Comparison of ENCODE assay signal across 23 cellular contexts in genomic region chr12:50609292-50609874, GRCh38.
DNase-seq lines count a peak whose midpoint lies in the region; ATAC-seq, FAIRE-seq and TF ChIP-seq lines count a peak whose summit lies in the region.
"Had no signal": no experiment of that assay in that cellular context is flagged by ENCODE, and none has a peak within 500 bp of the region (broad histone marks: within the 10 kb centered on the region; RNA-seq: fewer than 3 reads in every experiment).

No MANE protein-coding gene starts in this region.

- no peak overlapping the region; the same call in 2 of the 3 replicates for H2BK15ac ChIP-seq in IMR-90 (ENCODE audit: low read depth, low read length)

- H3K9me3 ChIP-seq in IMR-90 (ENCODE audit: control insufficient read depth, insufficient read depth, low read length) (no peaks in the 10 kb centered on the region), PC-9 (ENCODE audit: insufficient read depth, low read depth) (no peaks in the 10 kb centered on the region), parathyroid adenoma (ENCODE audit: control insufficient read depth, low read length) (no peaks in the 10 kb centered on the region), stomach (no peaks in the 10 kb centered on the region)
- H3K9me3 ChIP-seq: Caco-2 had no signal

- no peak overlapping the region for H2BK120ac ChIP-seq in IMR-90 (ENCODE audit: low read depth, low read length)

- H2AFZ ChIP-seq in IMR-90 (replicated peaks; ENCODE audit: low read length, poor library complexity) (no peak overlapping the region), PC-9 (no peak overlapping the region), parathyroid adenoma (no peak overlapping the region)

- dilution Hi-C loops in IMR-90 (cut with HindIII; ENCODE audit: low sequenced_read_pairs, unreplicated experiment): no loop called here

- no peaks in the 10 kb centered on the region; the same call in 1 of the 2 replicates for H3K9me2 ChIP-seq in PC-9 (ENCODE audit: insufficient read depth)

- H3K36me3 ChIP-seq in IMR-90 (ENCODE audit: control insufficient read depth, insufficient read depth, low read length) (no peaks in the 10 kb centered on the region), PC-9 (ENCODE audit: low read depth) (peaks cover 4% of the 10 kb centered on the region; the same call in 1 of the 2 replicates), parathyroid adenoma (ENCODE audit: control insufficient read depth, insufficient read depth, low read length) (no peaks in the 10 kb centered on the region), stomach (no peaks in the 10 kb centered on the region)

- CTCF ChIA-PET in IMR-90 (lab: Yijun Ruan, JAX): interaction anchor here (0.6 kb wide), 3 partner anchors 61 to 622 kb away, joined by 3 read pairs; no protein-coding TSS in a partner anchor
- CTCF ChIA-PET in PC-9 (lab: Charles Lee): no interaction called here

- FAIRE-seq in H54 (lab: Jason Lieb, UNC): no peak
- FAIRE-seq: G401.6, H1 had no signal

- H4K8ac ChIP-seq in IMR-90 (ENCODE audit: low read depth in 2 of 2, low read length in 2 of 2): no peak overlapping the region

- TF ChIP-seq POLR2A in IMR-90 (IDR thresholded peaks at IDR 0.05; ENCODE audit: low read depth, low read length) (no peak), stomach (IDR thresholded peaks at IDR 0.05) (no peak), H54 (IDR thresholded peaks at IDR 0.05; ENCODE audit: low read depth, low read length) (no peak)

- H3K79me1 ChIP-seq in IMR-90 (ENCODE audit: low read depth in 1 of 2, low read length in 2 of 2): peaks cover 19 to 38% of the 10 kb centered on the region in 2 experiments

- no peak overlapping the region for H3K18ac ChIP-seq in IMR-90 (ENCODE audit: low read depth, low read length)

- no peak overlapping the region for H3K4ac ChIP-seq in IMR-90 (ENCODE audit: low read depth, low read length)

- 0 out of 2 replicates have a peak overlapping the region, but pooled peaks have one; percentile 62 for H3K14ac ChIP-seq in IMR-90 (replicated peaks; ENCODE audit: low read depth, low read length)

- H4K5ac ChIP-seq in IMR-90 (ENCODE audit: low read depth, low read length): no peak overlapping the region

- POLR2A ChIA-PET in IMR-90 (lab: Charles Lee; ENCODE audit: unreplicated experiment) (no interaction called here), PC-9 (lab: Charles Lee; ENCODE audit: unreplicated experiment) (no interaction called here)

- H4K20me1 ChIP-seq in IMR-90 (ENCODE audit: insufficient read depth, low read length) (no peaks in the 10 kb centered on the region), PC-9 (ENCODE audit: insufficient read depth) (no peaks in the 10 kb centered on the region)

- no peak overlapping the region for H2BK20ac ChIP-seq in IMR-90 (ENCODE audit: low read depth, low read length)

- H3K4me3 ChIP-seq in IMR-90 (ENCODE audit: insufficient read depth, low read depth, low read length) (no peak overlapping the region), PC-9 (no peak overlapping the region), parathyroid adenoma (ENCODE audit: low read depth, low read length) (no peak overlapping the region), stomach (no peak overlapping the region)

- BruUV-seq in IMR-90 (replicated peaks; lab: Mats Ljungman, UMichigan) (no TSS peak), PC-9 (replicated peaks; lab: Mats Ljungman, UMichigan) (no TSS peak)

- ATAC-seq in IMR-90 (ENCODE audit: low read depth) (no peak), left lobe of liver (peak; percentile 54), HG03442 (IDR thresholded peaks at IDR 0.05; ENCODE audit: unreplicated experiment) (no peak)
- ATAC-seq: CD8-positive, alpha-beta T cell; HCT116 had no signal

- no peak for DNase-seq in IMR-90
- DNase-seq in PC-9: no peak
- DNase-seq in left lobe of liver (ENCODE audit: low spot score): no peak
- no peak for DNase-seq in stomach
- DNase-seq in H54 (ENCODE audit: insufficient read length, low spot score): no peak
- DNase-seq: Caco-2; CD8-positive, alpha-beta T cell; KBM-7; NCI-H1048; NCI-H1417; NCI-H1694; NCI-H2081; NCI-H2227 treated with DMSO at 0.1 percent for 48 hours; NCI-H526 treated with DMSO at 0.1 percent for 48 hours; RPMI8226; SHP77; SW 1271 had no signal

- H3K9ac ChIP-seq in IMR-90 (ENCODE audit: low read depth, low read length) (no peak overlapping the region), parathyroid adenoma (no peak overlapping the region)

- intact Hi-C loops in IMR-90 (cut with micrococcal nuclease) (no loop called here), PC-9 (cut with micrococcal nuclease; ENCODE audit: unreplicated experiment) (no loop called here), stomach (cut with DNase I; ENCODE audit: low total_unique reads) (no loop called here)

- in situ Hi-C loops in IMR-90 (cut with MboI; ENCODE audit: low sequenced_read_pairs): no loop called here

- H3K23ac ChIP-seq in IMR-90 (ENCODE audit: low read depth, low read length): no peak overlapping the region

- no peak overlapping the region for H3K4me2 ChIP-seq in IMR-90 (ENCODE audit: low read depth, low read length)
- H3K4me2 ChIP-seq in PC-9: no peak overlapping the region
- peak overlapping the region; percentile 45 for H3K4me2 ChIP-seq in parathyroid adenoma (ENCODE audit: low read length)

- TF ChIP-seq RAD21 in IMR-90 (IDR thresholded peaks at IDR 0.05; ENCODE audit: low read length): no peak

- peaks cover 20% of the 10 kb centered on the region for H3K79me2 ChIP-seq in PC-9 (ENCODE audit: low read depth)
- H3K79me2 ChIP-seq in parathyroid adenoma: peaks cover 31% of the 10 kb centered on the region

- H3K56ac ChIP-seq in IMR-90 (ENCODE audit: extremely low read depth, insufficient read depth, low read length): no peak overlapping the region

- peaks cover 11% of the 10 kb centered on the region for H3K9me1 ChIP-seq in IMR-90 (ENCODE audit: insufficient read depth, low read length)

- H3K4me1 ChIP-seq in IMR-90 (ENCODE audit: control insufficient read depth, insufficient read depth, low read length) (peaks cover 2% of the 10 kb centered on the region; the same call in 1 of the 2 replicates), PC-9 (replicated peaks; ENCODE audit: insufficient read depth) (peaks cover 19% of the 10 kb centered on the region), parathyroid adenoma (peaks cover 10% of the 10 kb centered on the region), stomach (peaks cover 0 to 26% (median 16%) of the 10 kb centered on the region in 4 donors)

- no peak overlapping the region for H2AK9ac ChIP-seq in IMR-90 (replicated peaks; ENCODE audit: low read depth, low read length, poor library complexity)

- no peak overlapping the region for H2BK5ac ChIP-seq in IMR-90 (ENCODE audit: low read depth, low read length, poor library complexity, severe bottlenecking)

- H3K27ac ChIP-seq in IMR-90 (ENCODE audit: insufficient read depth, low read length) (no peak overlapping the region), PC-9 (0 out of 2 replicates have a peak overlapping the region, but pooled peaks have one; percentile 6), parathyroid adenoma (no peak overlapping the region), stomach (no peak overlapping the region)
- H3K27ac ChIP-seq: C4-2B had no signal

- H3K27me3 ChIP-seq in IMR-90 (ENCODE audit: control insufficient read depth, insufficient read depth, low read length) (no peaks in the 10 kb centered on the region), PC-9 (ENCODE audit: insufficient read depth, low read depth) (no peaks in the 10 kb centered on the region), parathyroid adenoma (ENCODE audit: control insufficient read depth, insufficient read depth, low read length) (no peaks in the 10 kb centered on the region), stomach (no peaks in the 10 kb centered on the region)

- no CpG with 5 or more reads among the region's 3 CpGs for WGBS in IMR-90 (ENCODE audit: extremely low coverage in 2 of 2, insufficient read length in 1 of 2), 2 experiments
- WGBS in stomach, 5 donors: 86 to 94% (median 89%) methylated on average over 3 of the region's 3 CpGs

- H3F3A ChIP-seq in PC-9 (ENCODE audit: insufficient read depth, low read depth): peaks cover 19% of the 10 kb centered on the region; the same call in 1 of the 2 replicates

- H2AK5ac ChIP-seq in IMR-90 (ENCODE audit: low read depth, low read length): no peak overlapping the region

- no peak for TF ChIP-seq CTCF in IMR-90 (conservative IDR thresholded peaks at IDR 0.05; ENCODE audit: low read depth, low read length)
- no peak for TF ChIP-seq CTCF in PC-9 (conservative IDR thresholded peaks at IDR 0.05)
- no peak for TF ChIP-seq CTCF in parathyroid adenoma (IDR thresholded peaks at IDR 0.05)
- no peak for TF ChIP-seq CTCF in stomach (IDR thresholded peaks at IDR 0.05)

- H4K91ac ChIP-seq in IMR-90 (ENCODE audit: insufficient read depth, low read depth, low read length): no peak overlapping the region

- TF ChIP-seq EP300 in stomach (IDR thresholded peaks at IDR 0.05): no peak

TF ChIP-seq in IMR-90, 13 proteins besides CTCF, POLR2A, EP300 and RAD21:
- TF ChIP-seq FOS (IDR thresholded peaks at IDR 0.05; ENCODE audit: low read depth, low read length): no peak
- TF ChIP-seq RCOR1 (IDR thresholded peaks at IDR 0.05; ENCODE audit: insufficient replicate concordance, low read length): no peak
- no peak for TF ChIP-seq MAFK (IDR thresholded peaks at IDR 0.05; ENCODE audit: low read depth, low read length)
- no peak for TF ChIP-seq SMC3 (IDR thresholded peaks at IDR 0.05; ENCODE audit: low read depth, low read length)
- TF ChIP-seq CEBPB (IDR thresholded peaks at IDR 0.05; ENCODE audit: low read depth, low read length): no peak
- no peak for TF ChIP-seq NFE2L2 (IDR thresholded peaks at IDR 0.05; ENCODE audit: low read depth, low read length)
- no peak for TF ChIP-seq RFX5 (IDR thresholded peaks at IDR 0.05; ENCODE audit: low read depth, low read length)
- TF ChIP-seq CHD1 (IDR thresholded peaks at IDR 0.05; ENCODE audit: low read depth, low read length): no peak
- TF ChIP-seq BHLHE40 (IDR thresholded peaks at IDR 0.05; ENCODE audit: low read depth, low read length): no peak
- TF ChIP-seq MXI1 (IDR thresholded peaks at IDR 0.05; ENCODE audit: borderline replicate concordance, low read depth, low read length): no peak
- no peak for TF ChIP-seq MAZ (IDR thresholded peaks at IDR 0.05; ENCODE audit: borderline replicate concordance, low read depth, low read length)
- TF ChIP-seq, protein P1, sequence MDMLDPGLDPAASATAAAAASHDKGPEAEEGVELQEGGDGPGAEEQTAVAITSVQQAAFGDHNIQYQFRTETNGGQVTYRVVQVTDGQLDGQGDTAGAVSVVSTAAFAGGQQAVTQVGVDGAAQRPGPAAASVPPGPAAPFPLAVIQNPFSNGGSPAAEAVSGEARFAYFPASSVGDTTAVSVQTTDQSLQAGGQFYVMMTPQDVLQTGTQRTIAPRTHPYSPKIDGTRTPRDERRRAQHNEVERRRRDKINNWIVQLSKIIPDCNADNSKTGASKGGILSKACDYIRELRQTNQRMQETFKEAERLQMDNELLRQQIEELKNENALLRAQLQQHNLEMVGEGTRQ (IDR thresholded peaks at IDR 0.05; ENCODE audit: low read depth, low read length): no peak
